21 cellular contexts compared by ENCODE assay signal in genomic region chr14:79101388-79101787, GRCh38.
"Had no signal": no experiment of that assay in that cellular context is flagged by ENCODE, and none has a peak within 500 bp of the region (broad histone marks: within the 10 kb centered on the region; RNA-seq: fewer than 3 reads in every experiment).

No MANE protein-coding gene starts in this region.

- H3K4me3 ChIP-seq: SJCRH30 had no signal

- H3K4me2 ChIP-seq: KMS-11 had no signal

- H3K9ac ChIP-seq: KMS-11 had no signal

- DNase-seq: IMR-90, MM.1S, NCI-H1092 treated with DMSO at 0.1 percent for 48 hours, NCI-H1436, NCI-H187, NCI-H2029, NCI-H2081 treated with DMSO at 0.1 percent for 48 hours, NCI-H2171, NCI-H226, NCI-H510A, NCI-H524 treated with DMSO at 0.1 percent for 48 hours, NCI-H69, NCI-H774, PC-3, SHP77 treated with DMSO at 0.1 percent for 48 hours, SJCRH30 had no signal

- H3K27me3 ChIP-seq: SJCRH30 had no signal

- ATAC-seq: HepG2, Panc1, PC-3, Right ventricle myocardium inferior, SK-N-SH treated with all-trans-retinoic acid at 6 μM for 48 hours had no signal

- H3K27ac ChIP-seq: KMS-11, SJCRH30 had no signal

- H3K36me3 ChIP-seq: SJCRH30 had no signal

- H3K4me1 ChIP-seq: SJCRH30 had no signal

- H3K9me3 ChIP-seq: SJCRH30 had no signal
